ENCODE assay signal across 9 cellular contexts in the genomic region with DNA sequence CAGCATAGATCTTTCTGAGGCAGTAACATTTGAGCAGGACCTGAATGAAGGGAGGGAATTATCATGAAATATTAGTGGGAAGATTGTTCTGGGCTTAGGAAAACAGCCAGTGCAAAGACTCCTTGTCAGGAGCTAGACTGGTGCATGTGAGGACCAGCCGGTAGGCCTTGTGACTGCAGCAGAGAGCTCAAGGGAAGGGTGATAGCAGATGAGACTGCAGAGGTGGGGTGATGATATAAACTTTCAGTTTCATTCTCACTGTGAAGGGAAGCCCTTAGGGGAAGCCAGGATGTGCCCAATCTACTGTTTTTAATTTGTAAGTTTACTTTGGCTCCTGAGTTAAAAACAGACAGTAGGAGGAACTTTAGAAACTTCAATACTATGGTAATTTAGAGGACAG. TPM values are rescaled to one million over a fixed set of nuclear protein-coding genes. Genes with fewer than 3 reads are reported as not detected.
DNase-seq lines count a peak whose midpoint lies in the region; ATAC-seq and TF ChIP-seq lines count a peak whose summit lies in the region.
"Had no signal": no experiment of that assay in that cellular context is flagged by ENCODE, and none has a peak within 500 bp of the region (broad histone marks: within the 10 kb centered on the region; RNA-seq: fewer than 3 reads in every experiment).

No MANE protein-coding gene starts in this region.

- H3K9me3 ChIP-seq in mucosa of descending colon = no peaks in the 10 kb centered on the region

- CTCF ChIA-PET in activated naive CD4-positive, alpha-beta T cell treated with anti-CD3 and anti-CD28 coated beads, Interleukin-2, amount 10 ng/mL, durations not matched to agents 7 days and 5 days (lab: Charles Lee) = interaction anchor here (1.0 to 3.2 kb wide), 5 partner anchors 9 to 93 kb away, joined by 3 to 15 read pairs (median 5); no protein-coding TSS in a partner anchor

- H3K36me3 ChIP-seq in mucosa of descending colon (ENCODE audit: low read depth) = no peaks in the 10 kb centered on the region

- peaks cover 9% of the 10 kb centered on the region for H3K4me1 ChIP-seq in mucosa of descending colon (ENCODE audit: low read depth)

- ATAC-seq in mucosa of descending colon = peak; percentile 86

- peaks cover 5% of the 10 kb centered on the region for H3K27me3 Mint-ChIP-seq in activated naive CD4-positive, alpha-beta T cell treated with anti-CD3 and anti-CD28 coated beads, Interleukin-2, amount 10 ng/mL, durations not matched to agents 7 days and 5 days
- peaks cover 4% of the 10 kb centered on the region for H3K27me3 Mint-ChIP-seq in type B pancreatic cell

- H3K4me1 Mint-ChIP-seq in activated naive CD4-positive, alpha-beta T cell treated with anti-CD3 and anti-CD28 coated beads, Interleukin-2, amount 10 ng/mL, durations not matched to agents 7 days and 5 days = peaks cover 49% of the 10 kb centered on the region
- H3K4me1 Mint-ChIP-seq in type B pancreatic cell (ENCODE audit: unreplicated experiment) = peaks cover 31% of the 10 kb centered on the region

- intact Hi-C loops in mucosa of descending colon (cut with DNase I, micrococcal nuclease) = no loop called here

- no peak overlapping the region for H3K4me3 ChIP-seq in mucosa of descending colon

- peak overlapping the region; percentile 91 for H3K27ac Mint-ChIP-seq in activated naive CD4-positive, alpha-beta T cell treated with anti-CD3 and anti-CD28 coated beads, Interleukin-2, amount 10 ng/mL, durations not matched to agents 7 days and 5 days
- peak overlapping the region; percentile 75 for H3K27ac Mint-ChIP-seq in type B pancreatic cell

- TF ChIP-seq CTCF in GM12873 (IDR thresholded peaks at IDR 0.05; ENCODE audit: insufficient read depth, low read depth, low read length, missing control alignments) = peak; percentile 14
- TF ChIP-seq CTCF in mucosa of descending colon (IDR thresholded peaks at IDR 0.05) = no peak
- TF ChIP-seq CTCF in type B pancreatic cell (conservative IDR thresholded peaks at IDR 0.05) = no peak

- H3K9me3 Mint-ChIP-seq in activated naive CD4-positive, alpha-beta T cell treated with anti-CD3 and anti-CD28 coated beads, Interleukin-2, amount 10 ng/mL, durations not matched to agents 7 days and 5 days = peaks cover 2% of the 10 kb centered on the region
- H3K9me3 Mint-ChIP-seq in type B pancreatic cell = peaks cover 4% of the 10 kb centered on the region

- DNase-seq in HCEC 1CT = peak; percentile 34
- peak; percentile 56 to 63 for DNase-seq in NOMO-1 (lab: John Stamatoyannopoulos, UW; ENCODE audit: unreplicated experiment in 2 of 2)
- peak; percentile 75 for DNase-seq in activated naive CD4-positive, alpha-beta T cell treated with anti-CD3 and anti-CD28 coated beads, Interleukin-2, amount 10 ng/mL, durations not matched to agents 7 days and 5 days
- DNase-seq in mucosa of descending colon = peak in 2 of 3 donors; percentile 32 to 37
- no peak for DNase-seq in type B pancreatic cell (ENCODE audit: extremely low spot score, unreplicated experiment)
- DNase-seq in DMS 273 (lab: John Stamatoyannopoulos, UW; ENCODE audit: unreplicated experiment) = no peak
- DNase-seq in NCI-H2107 (lab: John Stamatoyannopoulos, UW) = no peak

- H3K36me3 Mint-ChIP-seq in activated naive CD4-positive, alpha-beta T cell treated with anti-CD3 and anti-CD28 coated beads, Interleukin-2, amount 10 ng/mL, durations not matched to agents 7 days and 5 days = peaks cover 5% of the 10 kb centered on the region
- H3K36me3 Mint-ChIP-seq in type B pancreatic cell = no peaks in the 10 kb centered on the region

- H3K4me3 Mint-ChIP-seq in activated naive CD4-positive, alpha-beta T cell treated with anti-CD3 and anti-CD28 coated beads, Interleukin-2, amount 10 ng/mL, durations not matched to agents 7 days and 5 days = peak overlapping the region; percentile 42
- no peak overlapping the region for H3K4me3 Mint-ChIP-seq in type B pancreatic cell

RNA-seq across cellular contexts. Expression of a gene that starts 12.4 kb away (rescaled TPM):
- total RNA-seq in mucosa of descending colon (not detected), type B pancreatic cell (ENCODE audit: low replicate concordance) (not detected in 2 replicates)
- total RNA-seq: liver had no signal

RNA-seq across cellular contexts. Expression of a gene that starts 15.4 kb away (rescaled TPM):
- total RNA-seq in mucosa of descending colon (not detected), type B pancreatic cell (ENCODE audit: low replicate concordance) (not detected in 2 replicates)
- total RNA-seq: liver had no signal

Comparison
In these comparisons a context has a peak if more than half of its experiments do, and no peak if none do; other contexts are left out.
1. DNase-seq: peak in HCEC 1CT (single experiment), NOMO-1 (2 of 2), activated naive CD4-positive, alpha-beta T cell treated with anti-CD3 and anti-CD28 coated beads, Interleukin-2, amount 10 ng/mL, durations not matched to agents 7 days and 5 days (single experiment) and mucosa of descending colon (2 of 3); none in type B pancreatic cell (single experiment), DMS 273 (single experiment) and NCI-H2107 (single experiment).